ENCODE assay signal across 2 cellular contexts in the genomic region with DNA sequence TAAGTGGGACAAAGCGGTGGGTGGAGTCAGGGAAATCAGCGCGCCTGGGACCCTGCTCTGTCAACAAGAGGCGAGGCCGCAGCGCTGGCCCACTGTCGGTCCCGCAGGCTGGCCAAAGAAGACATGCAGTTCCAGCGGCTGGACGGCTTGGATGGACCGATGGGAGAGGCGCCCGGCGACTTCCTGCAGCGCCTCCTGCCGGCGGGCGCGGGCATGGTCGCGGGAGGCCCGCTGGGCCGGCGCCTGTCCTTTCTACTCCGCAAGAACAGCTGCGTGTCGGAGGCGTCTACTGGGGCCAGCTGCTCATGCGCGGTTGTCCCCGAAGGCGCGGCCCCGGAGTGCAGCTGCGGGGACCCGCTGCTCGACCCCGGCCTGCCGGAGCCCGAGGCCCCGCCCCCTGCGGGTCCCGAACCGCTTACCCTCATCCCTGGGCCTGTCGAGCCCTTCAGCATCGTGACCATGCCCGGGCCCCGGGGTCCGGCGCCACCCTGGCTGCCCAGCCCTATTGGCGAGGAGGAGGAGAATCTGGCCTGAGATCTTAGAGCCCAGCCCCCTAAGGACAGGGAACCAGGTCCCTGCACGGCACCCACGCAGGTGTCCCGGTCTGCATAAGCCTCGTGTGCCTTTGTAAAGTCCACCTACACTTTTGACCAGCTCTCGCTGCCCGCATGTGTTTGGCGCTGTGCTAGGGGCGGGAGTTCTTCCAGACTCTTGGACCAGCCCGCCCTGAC.
TF ChIP-seq lines count a peak whose summit lies in the region.

No MANE protein-coding gene starts in this region.

TF ChIP-seq in GM12891, 5 proteins besides CTCF, POLR2A, EP300 and RAD21:
- TF ChIP-seq POLR2AphosphoS5 (IDR thresholded peaks at IDR 0.05; ENCODE audit: low read depth, low read length), result no peak
- TF ChIP-seq POU2F2 (IDR thresholded peaks at IDR 0.05; ENCODE audit: low read depth, low read length), result no peak
- TF ChIP-seq PAX5 (IDR thresholded peaks at IDR 0.05; ENCODE audit: insufficient read depth, low read length, severe bottlenecking), result no peak
- TF ChIP-seq SPI1 (IDR thresholded peaks at IDR 0.05; ENCODE audit: low read depth, low read length), result no peak
- no peak for TF ChIP-seq TAF1 (IDR thresholded peaks at IDR 0.05; ENCODE audit: low read depth, low read length)

TF ChIP-seq in WTC11, 78 proteins besides CTCF, POLR2A, EP300 and RAD21 (continues in another document):
- TF ChIP-seq ZNF416 (CRISPR knock-in tag; IDR thresholded peaks at IDR 0.05) (peak; percentile 45; the same call in 1 of the 2 replicates), MYBL2 (CRISPR knock-in tag; IDR thresholded peaks at IDR 0.05) (no peak), IRF2 (CRISPR knock-in tag; IDR thresholded peaks at IDR 0.05; ENCODE audit: borderline replicate concordance, low read depth) (no peak), SP1 (CRISPR knock-in tag; conservative IDR thresholded peaks at IDR 0.05) (peak; percentile 30; the same call in 1 of the 2 replicates), NR3C1 (CRISPR knock-in tag; conservative IDR thresholded peaks at IDR 0.05; ENCODE audit: low read depth) (no peak), TEAD1 (CRISPR knock-in tag; IDR thresholded peaks at IDR 0.05) (no peak), TEAD4 (CRISPR knock-in tag; IDR thresholded peaks at IDR 0.05) (no peak), ZBTB43 (CRISPR knock-in tag; IDR thresholded peaks at IDR 0.05) (no peak), SMAD4 (CRISPR knock-in tag; IDR thresholded peaks at IDR 0.05) (no peak), CBFB (CRISPR knock-in tag; IDR thresholded peaks at IDR 0.05; ENCODE audit: low read depth) (no peak), EMX1 (CRISPR knock-in tag; IDR thresholded peaks at IDR 0.05) (peak; percentile 80; the same call in 1 of the 2 replicates), CREM (CRISPR knock-in tag; IDR thresholded peaks at IDR 0.05) (peak; percentile 53; the same call in 1 of the 2 replicates), NFE2L1 (CRISPR knock-in tag; IDR thresholded peaks at IDR 0.05) (no peak), JAZF1 (CRISPR knock-in tag; IDR thresholded peaks at IDR 0.05) (no peak), RORB (CRISPR knock-in tag; IDR thresholded peaks at IDR 0.05) (no peak), MLX (CRISPR knock-in tag; IDR thresholded peaks at IDR 0.05) (no peak), ZNF219 (CRISPR knock-in tag; IDR thresholded peaks at IDR 0.05; ENCODE audit: borderline replicate concordance) (no peak), ZNF423 (CRISPR knock-in tag; IDR thresholded peaks at IDR 0.05) (no peak), ELF4 (CRISPR knock-in tag; IDR thresholded peaks at IDR 0.05; ENCODE audit: low read depth) (no peak), GRHL2 (CRISPR knock-in tag; IDR thresholded peaks at IDR 0.05; ENCODE audit: insufficient replicate concordance, severe bottlenecking) (no peak), FOXP1 (CRISPR knock-in tag; IDR thresholded peaks at IDR 0.05; ENCODE audit: borderline replicate concordance) (peak; percentile 18; the same call in 1 of the 2 replicates), CREB1 (CRISPR knock-in tag; IDR thresholded peaks at IDR 0.05) (no peak), NR1H2 (CRISPR knock-in tag; IDR thresholded peaks at IDR 0.05) (no peak), ZNF532 (CRISPR knock-in tag; IDR thresholded peaks at IDR 0.05; ENCODE audit: borderline replicate concordance) (no peak), SOX15 (CRISPR knock-in tag; IDR thresholded peaks at IDR 0.05) (no peak), RELA (CRISPR knock-in tag; IDR thresholded peaks at IDR 0.05; ENCODE audit: borderline replicate concordance) (no peak), ZNF263 (CRISPR knock-in tag; IDR thresholded peaks at IDR 0.05; ENCODE audit: low read depth) (no peak), ZNF425 (CRISPR knock-in tag; conservative IDR thresholded peaks at IDR 0.05) (no peak), HMGXB4 (CRISPR knock-in tag; IDR thresholded peaks at IDR 0.05) (peak; percentile 85; the same call in 1 of the 2 replicates), KAT7 (CRISPR knock-in tag; IDR thresholded peaks at IDR 0.05; ENCODE audit: borderline replicate concordance) (0 out of 2 replicates have a peak, but pooled peaks have one; percentile 76), TP53 (CRISPR knock-in tag; IDR thresholded peaks at IDR 0.05) (no peak), NR2C2 (CRISPR knock-in tag; IDR thresholded peaks at IDR 0.05) (no peak), PRRX2 (CRISPR knock-in tag; IDR thresholded peaks at IDR 0.05) (no peak), ZNF138 (CRISPR knock-in tag; conservative IDR thresholded peaks at IDR 0.05) (no peak)
- TF ChIP-seq, protein P1, sequence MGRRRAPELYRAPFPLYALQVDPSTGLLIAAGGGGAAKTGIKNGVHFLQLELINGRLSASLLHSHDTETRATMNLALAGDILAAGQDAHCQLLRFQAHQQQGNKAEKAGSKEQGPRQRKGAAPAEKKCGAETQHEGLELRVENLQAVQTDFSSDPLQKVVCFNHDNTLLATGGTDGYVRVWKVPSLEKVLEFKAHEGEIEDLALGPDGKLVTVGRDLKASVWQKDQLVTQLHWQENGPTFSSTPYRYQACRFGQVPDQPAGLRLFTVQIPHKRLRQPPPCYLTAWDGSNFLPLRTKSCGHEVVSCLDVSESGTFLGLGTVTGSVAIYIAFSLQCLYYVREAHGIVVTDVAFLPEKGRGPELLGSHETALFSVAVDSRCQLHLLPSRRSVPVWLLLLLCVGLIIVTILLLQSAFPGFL (CRISPR knock-in tag; IDR thresholded peaks at IDR 0.05; ENCODE audit: borderline replicate concordance), result no peak
- TF ChIP-seq, protein P2, sequence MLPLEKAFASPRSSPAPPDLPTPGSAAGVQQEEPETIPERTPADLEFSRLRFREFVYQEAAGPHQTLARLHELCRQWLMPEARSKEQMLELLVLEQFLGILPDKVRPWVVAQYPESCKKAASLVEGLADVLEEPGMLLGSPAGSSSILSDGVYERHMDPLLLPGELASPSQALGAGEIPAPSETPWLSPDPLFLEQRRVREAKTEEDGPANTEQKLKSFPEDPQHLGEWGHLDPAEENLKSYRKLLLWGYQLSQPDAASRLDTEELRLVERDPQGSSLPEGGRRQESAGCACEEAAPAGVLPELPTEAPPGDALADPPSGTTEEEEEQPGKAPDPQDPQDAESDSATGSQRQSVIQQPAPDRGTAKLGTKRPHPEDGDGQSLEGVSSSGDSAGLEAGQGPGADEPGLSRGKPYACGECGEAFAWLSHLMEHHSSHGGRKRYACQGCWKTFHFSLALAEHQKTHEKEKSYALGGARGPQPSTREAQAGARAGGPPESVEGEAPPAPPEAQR (CRISPR knock-in tag; IDR thresholded peaks at IDR 0.05), result no peak
- TF ChIP-seq, protein P3, sequence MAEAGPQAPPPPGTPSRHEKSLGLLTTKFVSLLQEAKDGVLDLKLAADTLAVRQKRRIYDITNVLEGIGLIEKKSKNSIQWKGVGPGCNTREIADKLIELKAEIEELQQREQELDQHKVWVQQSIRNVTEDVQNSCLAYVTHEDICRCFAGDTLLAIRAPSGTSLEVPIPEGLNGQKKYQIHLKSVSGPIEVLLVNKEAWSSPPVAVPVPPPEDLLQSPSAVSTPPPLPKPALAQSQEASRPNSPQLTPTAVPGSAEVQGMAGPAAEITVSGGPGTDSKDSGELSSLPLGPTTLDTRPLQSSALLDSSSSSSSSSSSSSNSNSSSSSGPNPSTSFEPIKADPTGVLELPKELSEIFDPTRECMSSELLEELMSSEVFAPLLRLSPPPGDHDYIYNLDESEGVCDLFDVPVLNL (CRISPR knock-in tag; IDR thresholded peaks at IDR 0.05; ENCODE audit: borderline replicate concordance, low read depth), result no peak
- TF ChIP-seq, protein P4, sequence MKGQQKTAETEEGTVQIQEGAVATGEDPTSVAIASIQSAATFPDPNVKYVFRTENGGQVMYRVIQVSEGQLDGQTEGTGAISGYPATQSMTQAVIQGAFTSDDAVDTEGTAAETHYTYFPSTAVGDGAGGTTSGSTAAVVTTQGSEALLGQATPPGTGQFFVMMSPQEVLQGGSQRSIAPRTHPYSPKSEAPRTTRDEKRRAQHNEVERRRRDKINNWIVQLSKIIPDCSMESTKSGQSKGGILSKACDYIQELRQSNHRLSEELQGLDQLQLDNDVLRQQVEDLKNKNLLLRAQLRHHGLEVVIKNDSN (CRISPR knock-in tag; IDR thresholded peaks at IDR 0.05), result no peak
- TF ChIP-seq, protein P5, sequence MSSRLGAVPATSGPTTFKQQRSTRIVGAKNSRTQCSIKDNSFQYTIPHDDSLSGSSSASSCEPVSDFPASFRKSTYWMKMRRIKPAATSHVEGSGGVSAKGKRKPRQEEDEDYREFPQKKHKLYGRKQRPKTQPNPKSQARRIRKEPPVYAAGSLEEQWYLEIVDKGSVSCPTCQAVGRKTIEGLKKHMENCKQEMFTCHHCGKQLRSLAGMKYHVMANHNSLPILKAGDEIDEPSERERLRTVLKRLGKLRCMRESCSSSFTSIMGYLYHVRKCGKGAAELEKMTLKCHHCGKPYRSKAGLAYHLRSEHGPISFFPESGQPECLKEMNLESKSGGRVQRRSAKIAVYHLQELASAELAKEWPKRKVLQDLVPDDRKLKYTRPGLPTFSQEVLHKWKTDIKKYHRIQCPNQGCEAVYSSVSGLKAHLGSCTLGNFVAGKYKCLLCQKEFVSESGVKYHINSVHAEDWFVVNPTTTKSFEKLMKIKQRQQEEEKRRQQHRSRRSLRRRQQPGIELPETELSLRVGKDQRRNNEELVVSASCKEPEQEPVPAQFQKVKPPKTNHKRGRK (CRISPR knock-in tag; IDR thresholded peaks at IDR 0.05; ENCODE audit: borderline replicate concordance), result no peak
